ENCODE assay signal across 1 cellular context in the genomic region with DNA sequence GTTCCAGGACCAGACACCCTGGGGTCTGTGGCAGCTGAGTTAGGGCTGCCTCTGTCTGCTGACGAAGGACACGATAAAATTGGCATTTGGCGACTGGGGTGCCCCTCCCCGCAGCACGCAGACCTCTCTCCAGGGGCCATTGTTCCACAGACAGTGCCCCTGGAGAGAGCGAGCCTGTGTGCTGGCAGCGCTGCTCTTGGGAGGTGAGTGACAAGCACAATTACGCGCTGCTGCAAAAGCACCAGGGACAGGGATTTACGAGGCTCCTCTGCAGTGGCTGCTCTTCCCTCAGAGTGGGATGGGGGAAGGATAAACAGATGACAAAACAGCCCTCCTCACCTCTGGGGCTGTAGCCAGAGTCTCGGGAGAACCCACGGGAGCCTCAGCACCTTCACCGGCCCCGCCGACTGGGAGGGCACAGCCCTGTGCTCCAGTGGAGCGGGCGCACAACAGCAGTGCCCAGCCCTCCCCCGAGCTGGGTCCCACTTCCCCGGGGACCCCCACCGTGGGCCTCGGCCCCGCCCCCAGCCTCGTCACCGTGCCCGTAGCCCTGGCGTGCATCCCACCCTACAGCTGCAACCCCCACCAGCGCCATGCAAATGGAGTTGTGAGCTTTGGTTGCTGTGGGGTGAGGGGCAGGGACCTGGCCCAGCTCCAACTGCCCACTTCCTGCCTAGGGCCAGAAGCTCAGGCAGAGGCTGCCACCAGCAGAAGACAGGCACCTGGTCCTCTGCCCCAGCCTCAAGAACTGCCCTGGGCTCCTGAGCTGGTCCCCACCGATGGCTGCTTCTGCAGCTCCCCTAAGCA.
TF ChIP-seq lines count a peak whose summit lies in the region.

No MANE protein-coding gene starts in this region.

TF ChIP-seq in GM23338, 12 proteins besides CTCF, POLR2A, EP300 and RAD21 (continued from another document):
- TF ChIP-seq, protein P1, sequence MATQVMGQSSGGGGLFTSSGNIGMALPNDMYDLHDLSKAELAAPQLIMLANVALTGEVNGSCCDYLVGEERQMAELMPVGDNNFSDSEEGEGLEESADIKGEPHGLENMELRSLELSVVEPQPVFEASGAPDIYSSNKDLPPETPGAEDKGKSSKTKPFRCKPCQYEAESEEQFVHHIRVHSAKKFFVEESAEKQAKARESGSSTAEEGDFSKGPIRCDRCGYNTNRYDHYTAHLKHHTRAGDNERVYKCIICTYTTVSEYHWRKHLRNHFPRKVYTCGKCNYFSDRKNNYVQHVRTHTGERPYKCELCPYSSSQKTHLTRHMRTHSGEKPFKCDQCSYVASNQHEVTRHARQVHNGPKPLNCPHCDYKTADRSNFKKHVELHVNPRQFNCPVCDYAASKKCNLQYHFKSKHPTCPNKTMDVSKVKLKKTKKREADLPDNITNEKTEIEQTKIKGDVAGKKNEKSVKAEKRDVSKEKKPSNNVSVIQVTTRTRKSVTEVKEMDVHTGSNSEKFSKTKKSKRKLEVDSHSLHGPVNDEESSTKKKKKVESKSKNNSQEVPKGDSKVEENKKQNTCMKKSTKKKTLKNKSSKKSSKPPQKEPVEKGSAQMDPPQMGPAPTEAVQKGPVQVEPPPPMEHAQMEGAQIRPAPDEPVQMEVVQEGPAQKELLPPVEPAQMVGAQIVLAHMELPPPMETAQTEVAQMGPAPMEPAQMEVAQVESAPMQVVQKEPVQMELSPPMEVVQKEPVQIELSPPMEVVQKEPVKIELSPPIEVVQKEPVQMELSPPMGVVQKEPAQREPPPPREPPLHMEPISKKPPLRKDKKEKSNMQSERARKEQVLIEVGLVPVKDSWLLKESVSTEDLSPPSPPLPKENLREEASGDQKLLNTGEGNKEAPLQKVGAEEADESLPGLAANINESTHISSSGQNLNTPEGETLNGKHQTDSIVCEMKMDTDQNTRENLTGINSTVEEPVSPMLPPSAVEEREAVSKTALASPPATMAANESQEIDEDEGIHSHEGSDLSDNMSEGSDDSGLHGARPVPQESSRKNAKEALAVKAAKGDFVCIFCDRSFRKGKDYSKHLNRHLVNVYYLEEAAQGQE (IDR thresholded peaks at IDR 0.05; ENCODE audit: unreplicated experiment): no peak
- TF ChIP-seq CREB1 (CRISPR knock-in tag; IDR thresholded peaks at IDR 0.05; ENCODE audit: low read depth) (no peak), ZNF331 (CRISPR knock-in tag; IDR thresholded peaks at IDR 0.05; ENCODE audit: low read depth) (no peak), POLR2AphosphoS5 (IDR thresholded peaks at IDR 0.05; ENCODE audit: low read depth) (no peak), STAT1 (IDR thresholded peaks at IDR 0.05; ENCODE audit: unreplicated experiment) (no peak), EZH2phosphoT487 (IDR thresholded peaks at IDR 0.05; ENCODE audit: unreplicated experiment) (no peak), NANOG (IDR thresholded peaks at IDR 0.05; ENCODE audit: borderline replicate concordance) (no peak)
- TF ChIP-seq, protein P2, sequence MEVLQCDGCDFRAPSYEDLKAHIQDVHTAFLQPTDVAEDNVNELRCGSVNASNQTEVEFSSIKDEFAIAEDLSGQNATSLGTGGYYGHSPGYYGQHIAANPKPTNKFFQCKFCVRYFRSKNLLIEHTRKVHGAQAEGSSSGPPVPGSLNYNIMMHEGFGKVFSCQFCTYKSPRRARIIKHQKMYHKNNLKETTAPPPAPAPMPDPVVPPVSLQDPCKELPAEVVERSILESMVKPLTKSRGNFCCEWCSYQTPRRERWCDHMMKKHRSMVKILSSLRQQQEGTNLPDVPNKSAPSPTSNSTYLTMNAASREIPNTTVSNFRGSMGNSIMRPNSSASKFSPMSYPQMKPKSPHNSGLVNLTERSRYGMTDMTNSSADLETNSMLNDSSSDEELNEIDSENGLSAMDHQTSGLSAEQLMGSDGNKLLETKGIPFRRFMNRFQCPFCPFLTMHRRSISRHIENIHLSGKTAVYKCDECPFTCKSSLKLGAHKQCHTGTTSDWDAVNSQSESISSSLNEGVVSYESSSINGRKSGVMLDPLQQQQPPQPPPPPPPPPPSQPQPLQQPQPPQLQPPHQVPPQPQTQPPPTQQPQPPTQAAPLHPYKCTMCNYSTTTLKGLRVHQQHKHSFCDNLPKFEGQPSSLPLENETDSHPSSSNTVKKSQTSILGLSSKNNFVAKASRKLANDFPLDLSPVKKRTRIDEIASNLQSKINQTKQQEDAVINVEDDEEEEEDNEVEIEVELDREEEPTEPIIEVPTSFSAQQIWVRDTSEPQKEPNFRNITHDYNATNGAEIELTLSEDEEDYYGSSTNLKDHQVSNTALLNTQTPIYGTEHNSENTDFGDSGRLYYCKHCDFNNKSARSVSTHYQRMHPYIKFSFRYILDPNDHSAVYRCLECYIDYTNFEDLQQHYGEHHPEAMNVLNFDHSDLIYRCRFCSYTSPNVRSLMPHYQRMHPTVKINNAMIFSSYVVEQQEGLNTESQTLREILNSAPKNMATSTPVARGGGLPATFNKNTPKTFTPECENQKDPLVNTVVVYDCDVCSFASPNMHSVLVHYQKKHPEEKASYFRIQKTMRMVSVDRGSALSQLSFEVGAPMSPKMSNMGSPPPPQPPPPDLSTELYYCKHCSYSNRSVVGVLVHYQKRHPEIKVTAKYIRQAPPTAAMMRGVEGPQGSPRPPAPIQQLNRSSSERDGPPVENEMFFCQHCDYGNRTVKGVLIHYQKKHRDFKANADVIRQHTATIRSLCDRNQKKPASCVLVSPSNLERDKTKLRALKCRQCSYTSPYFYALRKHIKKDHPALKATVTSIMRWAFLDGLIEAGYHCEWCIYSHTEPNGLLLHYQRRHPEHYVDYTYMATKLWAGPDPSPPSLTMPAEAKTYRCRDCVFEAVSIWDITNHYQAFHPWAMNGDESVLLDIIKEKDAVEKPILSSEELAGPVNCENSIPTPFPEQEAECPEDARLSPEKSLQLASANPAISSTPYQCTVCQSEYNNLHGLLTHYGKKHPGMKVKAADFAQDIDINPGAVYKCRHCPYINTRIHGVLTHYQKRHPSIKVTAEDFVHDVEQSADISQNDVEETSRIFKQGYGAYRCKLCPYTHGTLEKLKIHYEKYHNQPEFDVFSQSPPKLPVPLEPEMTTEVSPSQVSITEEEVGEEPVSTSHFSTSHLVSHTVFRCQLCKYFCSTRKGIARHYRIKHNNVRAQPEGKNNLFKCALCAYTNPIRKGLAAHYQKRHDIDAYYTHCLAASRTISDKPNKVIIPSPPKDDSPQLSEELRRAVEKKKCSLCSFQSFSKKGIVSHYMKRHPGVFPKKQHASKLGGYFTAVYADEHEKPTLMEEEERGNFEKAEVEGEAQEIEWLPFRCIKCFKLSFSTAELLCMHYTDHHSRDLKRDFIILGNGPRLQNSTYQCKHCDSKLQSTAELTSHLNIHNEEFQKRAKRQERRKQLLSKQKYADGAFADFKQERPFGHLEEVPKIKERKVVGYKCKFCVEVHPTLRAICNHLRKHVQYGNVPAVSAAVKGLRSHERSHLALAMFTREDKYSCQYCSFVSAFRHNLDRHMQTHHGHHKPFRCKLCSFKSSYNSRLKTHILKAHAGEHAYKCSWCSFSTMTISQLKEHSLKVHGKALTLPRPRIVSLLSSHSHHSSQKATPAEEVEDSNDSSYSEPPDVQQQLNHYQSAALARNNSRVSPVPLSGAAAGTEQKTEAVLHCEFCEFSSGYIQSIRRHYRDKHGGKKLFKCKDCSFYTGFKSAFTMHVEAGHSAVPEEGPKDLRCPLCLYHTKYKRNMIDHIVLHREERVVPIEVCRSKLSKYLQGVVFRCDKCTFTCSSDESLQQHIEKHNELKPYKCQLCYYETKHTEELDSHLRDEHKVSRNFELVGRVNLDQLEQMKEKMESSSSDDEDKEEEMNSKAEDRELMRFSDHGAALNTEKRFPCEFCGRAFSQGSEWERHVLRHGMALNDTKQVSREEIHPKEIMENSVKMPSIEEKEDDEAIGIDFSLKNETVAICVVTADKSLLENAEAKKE (CRISPR knock-in tag; IDR thresholded peaks at IDR 0.05): no peak
